16 cellular contexts compared by ENCODE assay signal in the genomic region with DNA sequence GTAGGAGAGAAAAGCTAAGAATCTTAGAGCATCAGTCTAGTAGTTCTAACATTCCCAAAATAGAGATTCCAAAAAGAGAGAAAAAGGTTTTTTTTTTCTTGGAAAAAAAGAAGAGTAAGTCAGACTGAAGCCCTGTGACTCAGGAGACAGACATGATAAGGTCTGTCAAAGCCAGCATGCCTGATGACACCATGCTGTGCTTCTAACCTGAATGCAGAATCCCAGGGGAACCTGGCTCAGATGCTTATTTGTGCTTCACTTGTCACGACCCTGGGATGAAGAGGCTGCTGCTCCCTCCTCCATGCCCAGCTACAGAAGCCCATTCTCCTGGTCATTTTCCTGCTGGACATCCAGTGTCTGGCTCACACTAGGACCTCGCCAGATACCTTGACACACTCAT. TPM values are rescaled to one million over a fixed set of nuclear protein-coding genes. Genes with fewer than 3 reads are reported as not detected.
"Had no signal": no experiment of that assay in that cellular context is flagged by ENCODE, and none has a peak within 500 bp of the region (broad histone marks: within the 10 kb centered on the region; RNA-seq: fewer than 3 reads in every experiment).

No MANE protein-coding gene starts in this region.

- DNase-seq: activated CD4-positive, alpha-beta T cell treated with anti-CD3 and anti-CD28 coated beads, Interleukin-2, amount 10 ng/mL, durations not matched to agents 7 days and 5 days; activated CD4-positive, CD25-positive, alpha-beta regulatory T cell; activated naive CD4-positive, alpha-beta T cell treated with anti-CD3 and anti-CD28 coated beads, Interleukin-2, amount 50 U/mL, for 16 hours; adrenal gland; cortex of kidney; effector CD8-positive, alpha-beta T cell; gastrocnemius medialis; immature natural killer cell; left colon; naive thymus-derived CD4-positive, alpha-beta T cell; nucleus accumbens; right cardiac atrium; stimulated activated naive CD8-positive, alpha-beta T cell treated with anti-CD3 and anti-CD28 coated beads, Interleukin-15, Interleukin-2, amounts not matched to agents 100 U/mL and 50 U/mL, for 24 hours had no signal

- H3K36me3 Mint-ChIP-seq: immature natural killer cell; naive thymus-derived CD4-positive, alpha-beta T cell had no signal

- H3K27me3 Mint-ChIP-seq: activated CD4-positive, alpha-beta T cell treated with anti-CD3 and anti-CD28 coated beads, Interleukin-2, amount 10 ng/mL, durations not matched to agents 7 days and 5 days had no signal

- H3K4me1 Mint-ChIP-seq: activated CD4-positive, alpha-beta T cell treated with anti-CD3 and anti-CD28 coated beads, Interleukin-2, amount 10 ng/mL, durations not matched to agents 7 days and 5 days; immature natural killer cell had no signal

- H3K9me3 Mint-ChIP-seq: activated CD4-positive, alpha-beta T cell treated with anti-CD3 and anti-CD28 coated beads, Interleukin-2, amount 10 ng/mL, durations not matched to agents 7 days and 5 days; activated T-helper 2 cell treated with anti-CD3 and anti-CD28 coated beads, Interferon-gamma antibody, Interleukin-2, Interleukin-4, amounts not matched to agents 10 μg/mL and 5 μg/mL and 100 μg/mL, durations not matched to agents 14 hours and 24 hours and 36 hours; T-helper 1 cell treated with Interleukin-12 subunit alpha and Interleukin-12 subunit beta and Interleukin-4 antibody, amounts not matched to agents 30 μg/mL and 1 μg/mL, for 36 hours had no signal

- H3K27ac Mint-ChIP-seq: activated CD4-positive, alpha-beta T cell treated with anti-CD3 and anti-CD28 coated beads, Interleukin-2, amount 10 ng/mL, durations not matched to agents 7 days and 5 days; activated T-helper 2 cell treated with anti-CD3 and anti-CD28 coated beads, Interferon-gamma antibody, Interleukin-2, Interleukin-4, amounts not matched to agents 10 μg/mL and 5 μg/mL and 100 μg/mL, durations not matched to agents 14 hours and 24 hours and 36 hours; immature natural killer cell; naive thymus-derived CD4-positive, alpha-beta T cell; T-helper 1 cell treated with Interleukin-12 subunit alpha and Interleukin-12 subunit beta and Interleukin-4 antibody, amounts not matched to agents 30 μg/mL and 1 μg/mL, for 36 hours had no signal

- H3K4me3 Mint-ChIP-seq: activated CD4-positive, alpha-beta T cell treated with anti-CD3 and anti-CD28 coated beads, Interleukin-2, amount 10 ng/mL, durations not matched to agents 7 days and 5 days; immature natural killer cell; naive thymus-derived CD4-positive, alpha-beta T cell; T-helper 1 cell treated with Interleukin-12 subunit alpha and Interleukin-12 subunit beta and Interleukin-4 antibody, amounts not matched to agents 30 μg/mL and 1 μg/mL, for 36 hours had no signal

- ATAC-seq: gastrocnemius medialis; left colon; naive thymus-derived CD4-positive, alpha-beta T cell; right cardiac atrium; stimulated activated naive CD8-positive, alpha-beta T cell treated with anti-CD3 and anti-CD28 coated beads, Interleukin-15, Interleukin-2, amounts not matched to agents 100 U/mL and 50 U/mL, for 24 hours had no signal

RNA-seq across cellular contexts. Expression of a gene that starts 44.3 kb away (rescaled TPM):
- total RNA-seq: activated CD4-positive, alpha-beta T cell treated with anti-CD3 and anti-CD28 coated beads, Interleukin-2, amount 10 ng/mL, durations not matched to agents 7 days and 5 days; activated T-helper 2 cell treated with anti-CD3 and anti-CD28 coated beads, Interferon-gamma antibody, Interleukin-2, Interleukin-4, amounts not matched to agents 10 μg/mL and 5 μg/mL and 100 μg/mL, durations not matched to agents 14 hours and 24 hours and 36 hours; gastrocnemius medialis; naive thymus-derived CD4-positive, alpha-beta T cell; right cardiac atrium; ureter had no signal
